In the genomic region with DNA sequence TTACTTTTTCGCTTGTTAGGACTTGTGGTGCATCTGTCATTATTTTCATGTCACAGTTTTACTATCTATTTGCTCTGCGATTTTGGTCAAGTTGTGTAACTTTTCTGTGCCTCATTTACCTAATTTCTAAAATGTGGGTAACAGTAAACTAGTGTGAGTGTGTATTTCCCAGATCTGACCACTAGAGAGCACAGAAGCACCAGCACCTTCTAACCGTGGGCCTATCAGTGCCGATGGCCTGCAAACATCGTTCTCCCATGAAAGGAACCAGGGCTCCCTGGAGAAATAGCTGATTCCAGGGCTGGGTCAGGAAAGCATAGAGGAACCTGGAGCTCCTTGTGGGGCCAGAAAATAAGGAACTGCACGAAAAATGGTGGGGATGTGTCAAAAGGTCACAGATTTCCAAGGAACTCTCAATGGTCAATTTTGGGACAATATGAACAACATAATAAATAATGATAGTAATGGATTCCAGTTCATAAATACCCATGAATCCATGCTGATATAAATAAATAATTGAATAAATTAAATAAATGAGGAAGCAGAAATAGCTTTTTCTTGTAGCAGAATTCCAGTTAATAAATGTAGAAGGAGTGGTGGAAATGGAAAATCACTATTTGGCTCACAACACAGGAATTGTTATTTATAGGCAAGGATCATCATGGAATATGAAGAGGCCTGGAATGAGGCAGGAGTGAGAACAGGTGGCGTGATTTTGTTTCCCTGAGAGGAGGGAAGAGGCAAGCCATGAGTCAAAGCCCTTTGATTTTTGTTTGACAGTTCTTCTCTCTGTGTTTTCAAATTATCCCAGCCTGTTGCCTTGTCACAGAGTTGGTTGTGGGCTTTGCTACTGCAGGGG, we compare ENCODE assay signal across 8 cellular contexts. TPM values are rescaled to one million over a fixed set of nuclear protein-coding genes. Genes with fewer than 3 reads are reported as not detected.
DNase-seq lines count a peak whose midpoint lies in the region; ATAC-seq, FAIRE-seq and TF ChIP-seq lines count a peak whose summit lies in the region.

No MANE protein-coding gene starts in this region.

- no peak overlapping the region for H3K4me3 ChIP-seq in BE2C (ENCODE audit: low read depth, low read length)
- H3K4me3 ChIP-seq in osteoblast (ENCODE audit: insufficient read depth, low read length): no peak overlapping the region

- CTCF ChIA-PET in activated B cell treated with CpG ODN at 0.5 μM for 24 hours (lab: Charles Lee): interaction anchor here (0.8 to 7.2 kb wide), 3 partner anchors 8 to 108 kb away, joined by 4 to 67 read pairs (median 4); a partner anchor contains a TSS

- H3K4me1 Mint-ChIP-seq in activated B cell treated with CpG ODN at 0.5 μM for 24 hours: peaks cover 21% of the 10 kb centered on the region

- H3K36me3 ChIP-seq in BE2C (no peaks in the 10 kb centered on the region), osteoblast (ENCODE audit: insufficient read depth, low read length) (no peaks in the 10 kb centered on the region)

- peaks cover 12% of the 10 kb centered on the region for H3K27me3 Mint-ChIP-seq in activated B cell treated with CpG ODN at 0.5 μM for 24 hours

- DNase-seq in BE2C: peak; percentile 49
- peak; percentile 40 for DNase-seq in NCI-H1105 treated with DMSO at 0.1 percent for 48 hours (lab: John Stamatoyannopoulos, UW)
- DNase-seq in activated B cell treated with CpG ODN at 0.5 μM for 24 hours: no peak
- peak; percentile 21 to 55 for DNase-seq in frontal cortex (ENCODE audit: low spot score in 2 of 2)
- DNase-seq in osteoblast (ENCODE audit: insufficient read length, low spot score, missing footprints): peak; percentile 80
- DNase-seq in NCI-H187 (lab: John Stamatoyannopoulos, UW): no peak

- ATAC-seq in activated B cell treated with CpG ODN at 0.5 μM for 24 hours (ENCODE audit: low read depth) (peak; percentile 81), GM19035 (IDR thresholded peaks at IDR 0.05; ENCODE audit: unreplicated experiment) (no peak)

- H3K79me2 ChIP-seq in osteoblast (ENCODE audit: insufficient read depth, low read length): no peaks in the 10 kb centered on the region

- H3K4me2 ChIP-seq in osteoblast (ENCODE audit: insufficient read depth, low read length): no peak overlapping the region

- no peaks in the 10 kb centered on the region for H4K20me1 ChIP-seq in osteoblast (ENCODE audit: insufficient read depth, low read length)

- POLR2A ChIA-PET in activated B cell treated with CpG ODN at 0.5 μM for 24 hours (lab: Charles Lee): no interaction called here

- H3K36me3 Mint-ChIP-seq in activated B cell treated with CpG ODN at 0.5 μM for 24 hours (ENCODE audit: low read depth): no peaks in the 10 kb centered on the region

- H3K27ac ChIP-seq in osteoblast (ENCODE audit: low read depth, low read length): no peak overlapping the region

- H2AFZ ChIP-seq in osteoblast (ENCODE audit: low read length): no peak overlapping the region

- no peaks in the 10 kb centered on the region for H3K9me3 Mint-ChIP-seq in activated B cell treated with CpG ODN at 0.5 μM for 24 hours

- H3K27ac Mint-ChIP-seq in activated B cell treated with CpG ODN at 0.5 μM for 24 hours: no peak overlapping the region

- no peak overlapping the region for H3K4me3 Mint-ChIP-seq in activated B cell treated with CpG ODN at 0.5 μM for 24 hours

- TF ChIP-seq CTCF in BE2C (IDR thresholded peaks at IDR 0.05; ENCODE audit: low read depth, low read length) (peak; percentile 70), GM12874 (IDR thresholded peaks at IDR 0.05; ENCODE audit: insufficient read depth, low read depth, low read length) (peak; percentile 73), activated B cell treated with CpG ODN at 0.5 μM for 24 hours (IDR thresholded peaks at IDR 0.05) (no peak), osteoblast (IDR thresholded peaks at IDR 0.05; ENCODE audit: extremely low read depth, low read depth, low read length) (peak; percentile 63)

- H3K9me3 ChIP-seq in BE2C (no peaks in the 10 kb centered on the region), osteoblast (ENCODE audit: low read depth, low read length) (no peaks in the 10 kb centered on the region)

- H3K4me1 ChIP-seq in BE2C: no peaks in the 10 kb centered on the region
- no peaks in the 10 kb centered on the region for H3K4me1 ChIP-seq in osteoblast (ENCODE audit: insufficient read depth, low read length)

- intact Hi-C loops in activated B cell treated with CpG ODN at 0.5 μM for 24 hours (cut with micrococcal nuclease): loop anchor here (1.0 kb wide), 1 partner anchor 33 kb away; no protein-coding TSS in a partner anchor

- H3K27me3 ChIP-seq in BE2C (peaks cover 11% of the 10 kb centered on the region; the same call in 1 of the 2 replicates), osteoblast (ENCODE audit: insufficient read depth, low read length) (peaks cover 26% of the 10 kb centered on the region)

- no peak for FAIRE-seq in frontal cortex (lab: Jason Lieb, UNC)

RNA-seq across cellular contexts. Expression of a gene that starts 31.1 kb away (rescaled TPM):
- polyA plus RNA-seq in BE2C (2012; ENCODE audit: insufficient read depth, insufficient read length, low read depth): not detected
- total RNA-seq in activated B cell treated with CpG ODN at 0.5 μM for 24 hours (not detected in 2 replicates), frontal cortex (under 0.01 TPM), osteoblast (not detected in 2 replicates)

RNA-seq across cellular contexts. Expression of a gene that starts 35.3 kb away (rescaled TPM):
- polyA plus RNA-seq in BE2C (2012; ENCODE audit: insufficient read depth, insufficient read length, low read depth): not detected
- total RNA-seq in activated B cell treated with CpG ODN at 0.5 μM for 24 hours: 7.1 and 9.4 TPM in 2 replicates
- total RNA-seq in frontal cortex: not detected
- total RNA-seq in osteoblast: not detected in 2 replicates

Comparison
In these comparisons a context has a peak if more than half of its experiments do, and no peak if none do; other contexts are left out.
1. DNase-seq: peak in BE2C (single experiment), NCI-H1105 treated with DMSO at 0.1 percent for 48 hours (single experiment), frontal cortex (2 of 2) and osteoblast (single experiment); none in activated B cell treated with CpG ODN at 0.5 μM for 24 hours (single experiment) and NCI-H187 (0 of 2).